In genomic region chr1:229296541-229296941, GRCh38 we compare ENCODE assay signal across 14 cellular contexts. TPM values are rescaled to one million over a fixed set of nuclear protein-coding genes. Genes with fewer than 3 reads are reported as not detected.
DNase-seq lines count a peak whose midpoint lies in the region; ATAC-seq and TF ChIP-seq lines count a peak whose summit lies in the region.
"Had no signal": no experiment of that assay in that cellular context is flagged by ENCODE, and none has a peak within 500 bp of the region (broad histone marks: within the 10 kb centered on the region; RNA-seq: fewer than 3 reads in every experiment).

No MANE protein-coding gene starts in this region.

- peaks cover 11% of the 10 kb centered on the region for H3K4me1 Mint-ChIP-seq in activated T-helper 2 cell treated with anti-CD3 and anti-CD28 coated beads, Interferon-gamma antibody, Interleukin-2, Interleukin-4, amounts not matched to agents 10 μg/mL and 5 μg/mL and 100 μg/mL, durations not matched to agents 14 hours and 24 hours and 36 hours (ENCODE audit: low read depth)

- H3K27ac Mint-ChIP-seq in activated T-helper 2 cell treated with anti-CD3 and anti-CD28 coated beads, Interferon-gamma antibody, Interleukin-2, Interleukin-4, amounts not matched to agents 10 μg/mL and 5 μg/mL and 100 μg/mL, durations not matched to agents 14 hours and 24 hours and 36 hours, result peak overlapping the region; percentile 8

- ATAC-seq in HG02759 (IDR thresholded peaks at IDR 0.05; ENCODE audit: unreplicated experiment) (no peak), HG02870 (IDR thresholded peaks at IDR 0.05; ENCODE audit: unreplicated experiment) (no peak)

- H3K9me3 Mint-ChIP-seq in activated T-helper 2 cell treated with anti-CD3 and anti-CD28 coated beads, Interferon-gamma antibody, Interleukin-2, Interleukin-4, amounts not matched to agents 10 μg/mL and 5 μg/mL and 100 μg/mL, durations not matched to agents 14 hours and 24 hours and 36 hours, result no peaks in the 10 kb centered on the region
- H3K9me3 Mint-ChIP-seq: neural crest cell had no signal

- H3K4me3 Mint-ChIP-seq in activated T-helper 2 cell treated with anti-CD3 and anti-CD28 coated beads, Interferon-gamma antibody, Interleukin-2, Interleukin-4, amounts not matched to agents 10 μg/mL and 5 μg/mL and 100 μg/mL, durations not matched to agents 14 hours and 24 hours and 36 hours (ENCODE audit: low read depth), result no peak overlapping the region
- H3K4me3 Mint-ChIP-seq: neural crest cell had no signal

- DNase-seq in GM04504 (ENCODE audit: low read depth) (peak; percentile 59), foreskin fibroblast (peak; percentile 77 to 87), non-pigmented ciliary epithelial cell (ENCODE audit: low read depth) (peak; percentile 54), NCI-H345 treated with DMSO at 0.1 percent for 48 hours (lab: John Stamatoyannopoulos, UW; ENCODE audit: unreplicated experiment) (no peak), GDM1 (lab: John Stamatoyannopoulos, UW) (no peak)
- no peak for DNase-seq in activated T-helper 2 cell treated with anti-CD3 and anti-CD28 coated beads, Interferon-gamma antibody, Interleukin-2, Interleukin-4, amounts not matched to agents 10 μg/mL and 5 μg/mL and 100 μg/mL, durations not matched to agents 14 hours and 24 hours and 36 hours (ENCODE audit: low spot score)
- DNase-seq: activated CD4-positive, alpha-beta T cell treated with anti-CD3 and anti-CD28 coated beads for 48 hours; dorsolateral prefrontal cortex; NCI-H1092; NCI-H69; stimulated activated CD4-positive, alpha-beta T cell treated with anti-CD3 and anti-CD28 coated beads, Interleukin-15, amount 100 ng/mL, for 24 hours had no signal

- no peak for TF ChIP-seq CTCF in foreskin fibroblast (IDR thresholded peaks at IDR 0.05; ENCODE audit: low read depth, low read length)

- intact Hi-C loops in activated T-helper 2 cell treated with anti-CD3 and anti-CD28 coated beads, Interferon-gamma antibody, Interleukin-2, Interleukin-4, amounts not matched to agents 10 μg/mL and 5 μg/mL and 100 μg/mL, durations not matched to agents 14 hours and 24 hours and 36 hours (cut with micrococcal nuclease), result no loop called here

- no peak overlapping the region for H3K4me3 ChIP-seq in foreskin fibroblast (ENCODE audit: low read depth in 1 of 2, low read length in 2 of 2)
- H3K4me3 ChIP-seq: dorsolateral prefrontal cortex had no signal

- peaks cover 36% of the 10 kb centered on the region for H3K36me3 Mint-ChIP-seq in activated T-helper 2 cell treated with anti-CD3 and anti-CD28 coated beads, Interferon-gamma antibody, Interleukin-2, Interleukin-4, amounts not matched to agents 10 μg/mL and 5 μg/mL and 100 μg/mL, durations not matched to agents 14 hours and 24 hours and 36 hours (ENCODE audit: low read depth)

- H3K27me3 Mint-ChIP-seq in activated T-helper 2 cell treated with anti-CD3 and anti-CD28 coated beads, Interferon-gamma antibody, Interleukin-2, Interleukin-4, amounts not matched to agents 10 μg/mL and 5 μg/mL and 100 μg/mL, durations not matched to agents 14 hours and 24 hours and 36 hours (ENCODE audit: low read depth), result no peaks in the 10 kb centered on the region

RNA-seq across cellular contexts. Expression of gene RAB4A, which starts 25.6 kb away (rescaled TPM):
- total RNA-seq in activated T-helper 2 cell treated with anti-CD3 and anti-CD28 coated beads, Interferon-gamma antibody, Interleukin-2, Interleukin-4, amounts not matched to agents 10 μg/mL and 5 μg/mL and 100 μg/mL, durations not matched to agents 14 hours and 24 hours and 36 hours, result 25.7 and 30.7 TPM in 2 replicates

RNA-seq across cellular contexts. Expression of gene CCSAP, which starts 46.3 kb away (rescaled TPM):
- total RNA-seq in activated T-helper 2 cell treated with anti-CD3 and anti-CD28 coated beads, Interferon-gamma antibody, Interleukin-2, Interleukin-4, amounts not matched to agents 10 μg/mL and 5 μg/mL and 100 μg/mL, durations not matched to agents 14 hours and 24 hours and 36 hours, result 12.3 and 13.1 TPM in 2 replicates

Comparison
In these comparisons a context has a peak if more than half of its experiments do, and no peak if none do; other contexts are left out.
1. DNase-seq: peak in GM04504 (single experiment), foreskin fibroblast (2 of 2) and non-pigmented ciliary epithelial cell (single experiment); none in activated T-helper 2 cell treated with anti-CD3 and anti-CD28 coated beads, Interferon-gamma antibody, Interleukin-2, Interleukin-4, amounts not matched to agents 10 μg/mL and 5 μg/mL and 100 μg/mL, durations not matched to agents 14 hours and 24 hours and 36 hours (single experiment), NCI-H345 treated with DMSO at 0.1 percent for 48 hours (single experiment) and GDM1 (single experiment).